Comparison of ENCODE assay signal across 7 cellular contexts in genomic region chr6:149717588-149718458, GRCh38. TPM values are rescaled to one million over a fixed set of nuclear protein-coding genes. Genes with fewer than 3 reads are reported as not detected.
DNase-seq lines count a peak whose midpoint lies in the region; ATAC-seq, FAIRE-seq and TF ChIP-seq lines count a peak whose summit lies in the region.

Gene LATS1 (minus strand): TSS chr6:149718101. CDS start chr6:149702126, 15,975 bp downstream.

- H3K36me3 ChIP-seq in astrocyte (ENCODE audit: insufficient read depth, low read length) = no peaks in the 10 kb centered on the region

- peaks cover 24% of the 10 kb centered on the region for H4K20me1 ChIP-seq in astrocyte (ENCODE audit: insufficient read depth, low read length)

- peak within 1 kb of the TSS; percentile 99 for H3K9ac ChIP-seq in astrocyte (ENCODE audit: low read length)

- peak within 1 kb of the TSS; percentile 93 for H3K4me2 ChIP-seq in astrocyte (ENCODE audit: low read length)

- H3K9me3 ChIP-seq in astrocyte (ENCODE audit: insufficient read depth, low read depth, low read length) = no peaks in the 10 kb centered on the region

- H3K27ac Mint-ChIP-seq in astrocyte (ENCODE audit: unreplicated experiment) = peak within 1 kb of the TSS; percentile 95

- no peaks in the 10 kb centered on the region for H3K27me3 Mint-ChIP-seq in astrocyte (ENCODE audit: low read depth, unreplicated experiment)

- H3K4me1 ChIP-seq in astrocyte (ENCODE audit: insufficient read depth, low read length) = peaks cover 8% of the 10 kb centered on the region

- H3K4me1 Mint-ChIP-seq in astrocyte (ENCODE audit: low read depth, unreplicated experiment) = peaks cover 11% of the 10 kb centered on the region

- TF ChIP-seq CTCF in astrocyte (IDR thresholded peaks at IDR 0.05; ENCODE audit: insufficient read depth, low read depth, low read length) = no peak

- H3K27ac ChIP-seq in astrocyte (ENCODE audit: low read depth, low read length) = peak within 1 kb of the TSS; percentile 95

- ATAC-seq in GM18508 (IDR thresholded peaks at IDR 0.05; ENCODE audit: insufficient read depth, unreplicated experiment) (peak; percentile 56), HG02973 (IDR thresholded peaks at IDR 0.05; ENCODE audit: unreplicated experiment) (peak; percentile 83)

- H3K9me3 Mint-ChIP-seq in astrocyte (ENCODE audit: unreplicated experiment) = no peaks in the 10 kb centered on the region

- peak within 1 kb of the TSS; percentile 85 for H2AFZ ChIP-seq in astrocyte (ENCODE audit: low read depth, low read length)

- FAIRE-seq in astrocyte (lab: Jason Lieb, UNC) = no peak

- H3K4me3 ChIP-seq in astrocyte (ENCODE audit: insufficient read depth, low read depth, low read length) = peak within 1 kb of the TSS; percentile 81

- DNase-seq in NCI-H2029 treated with DMSO at 0.1 percent for 48 hours (lab: John Stamatoyannopoulos, UW) (peak; percentile 50), T-helper 22 cell (ENCODE audit: low read depth) (peak; percentile 87), astrocyte (ENCODE audit: low read depth) (peak; percentile 70), hepatic stellate cell (ENCODE audit: low spot score) (peak; percentile 81), retina (peak; percentile 97)

- no peaks in the 10 kb centered on the region for H3K27me3 ChIP-seq in astrocyte (ENCODE audit: insufficient read depth, low read length)

- peak within 1 kb of the TSS; percentile 96 for H3K4me3 Mint-ChIP-seq in astrocyte (ENCODE audit: unreplicated experiment)

- no peaks in the 10 kb centered on the region for H3K36me3 Mint-ChIP-seq in astrocyte (ENCODE audit: low read depth, unreplicated experiment)

- H3K79me2 ChIP-seq in astrocyte (ENCODE audit: insufficient read depth, low read length) = peaks cover 56% of the 10 kb centered on the region

RNA-seq across cellular contexts. Expression of gene LATS1, which starts in this region (rescaled TPM):
- 25.6 and 27.9 TPM in 2 replicates for total RNA-seq in astrocyte

Comparison
In these comparisons a context has a peak if more than half of its experiments do, and no peak if none do; other contexts are left out.
1. Peak in every context shown above with its lines: DNase-seq, ATAC-seq, H3K4me3 ChIP-seq and H3K27ac ChIP-seq.